ENCODE assay signal across 11 cellular contexts in the genomic region with DNA sequence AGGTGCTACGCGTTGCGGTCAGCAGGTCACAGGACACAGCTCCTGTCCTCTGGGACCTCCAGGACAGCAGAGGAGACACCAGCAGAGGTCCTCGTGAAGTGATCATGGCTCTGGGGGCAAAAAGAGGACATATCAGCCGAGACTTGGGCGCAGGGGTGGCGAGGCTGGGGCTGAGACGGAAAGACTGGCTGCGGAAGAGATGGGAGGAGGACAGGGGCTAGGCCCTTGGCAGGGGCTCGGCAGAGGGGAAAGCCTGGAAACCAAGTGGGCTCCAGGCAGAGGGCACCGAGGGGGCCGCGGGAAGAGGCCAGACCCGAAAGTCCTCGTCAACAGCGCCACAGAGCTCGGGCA. TPM values are rescaled to one million over a fixed set of nuclear protein-coding genes. Genes with fewer than 3 reads are reported as not detected.
A peak's percentile ranks its signal among the peaks of the same experiment; 100 is the strongest.
DNase-seq lines count a peak whose midpoint lies in the region; ATAC-seq and TF ChIP-seq lines count a peak whose summit lies in the region.
"Had no signal": no experiment of that assay in that cellular context is flagged by ENCODE, and none has a peak within 500 bp of the region (broad histone marks: within the 10 kb centered on the region; RNA-seq: fewer than 3 reads in every experiment).

No MANE protein-coding gene starts in this region.

- ATAC-seq in activated naive CD8-positive, alpha-beta T cell treated with anti-CD3 and anti-CD28 coated beads, Interleukin-2, amount 10 ng/mL, durations not matched to agents 7 days and 5 days (ENCODE audit: low read depth): no peak
- no peak for ATAC-seq in central memory CD8-positive, alpha-beta T cell (replicated peaks; ENCODE audit: extremely low read depth, poor library complexity, severe bottlenecking)
- ATAC-seq in naive thymus-derived CD4-positive, alpha-beta T cell: no peak
- ATAC-seq in activated T-helper 17 cell treated with anti-CD3 and anti-CD28 coated beads, Interleukin-2, amount 50 U/mL, for 72 hours (replicated peaks): no peak
- ATAC-seq in effector memory CD8-positive, alpha-beta T cell (replicated peaks): no peak

- CTCF ChIA-PET in naive thymus-derived CD4-positive, alpha-beta T cell (lab: Charles Lee): no interaction called here

- peaks cover 53% of the 10 kb centered on the region for H3K27me3 Mint-ChIP-seq in activated naive CD8-positive, alpha-beta T cell treated with anti-CD3 and anti-CD28 coated beads, Interleukin-2, amount 10 ng/mL, durations not matched to agents 7 days and 5 days
- H3K27me3 Mint-ChIP-seq in activated naive CD8-positive, alpha-beta T cell treated with anti-CD3 and anti-CD28 coated beads for 36 hours: peaks cover 74% of the 10 kb centered on the region
- peaks cover 84% of the 10 kb centered on the region for H3K27me3 Mint-ChIP-seq in central memory CD8-positive, alpha-beta T cell
- H3K27me3 Mint-ChIP-seq in naive thymus-derived CD4-positive, alpha-beta T cell: peaks cover 60 to 82% (median 71%) of the 10 kb centered on the region in 5 donors
- peaks cover 39% of the 10 kb centered on the region for H3K27me3 Mint-ChIP-seq in type B pancreatic cell
- H3K27me3 Mint-ChIP-seq in activated T-helper 17 cell treated with anti-CD3 and anti-CD28 coated beads, Interleukin-2, amount 50 U/mL, for 72 hours: peaks cover 53% of the 10 kb centered on the region
- peaks cover 66 to 86% of the 10 kb centered on the region in 2 donors for H3K27me3 Mint-ChIP-seq in effector memory CD8-positive, alpha-beta T cell

- no peaks in the 10 kb centered on the region for H3K9me3 Mint-ChIP-seq in activated naive CD8-positive, alpha-beta T cell treated with anti-CD3 and anti-CD28 coated beads, Interleukin-2, amount 10 ng/mL, durations not matched to agents 7 days and 5 days
- no peaks in the 10 kb centered on the region for H3K9me3 Mint-ChIP-seq in activated naive CD8-positive, alpha-beta T cell treated with anti-CD3 and anti-CD28 coated beads for 36 hours
- H3K9me3 Mint-ChIP-seq in central memory CD8-positive, alpha-beta T cell: no peaks in the 10 kb centered on the region
- H3K9me3 Mint-ChIP-seq in naive thymus-derived CD4-positive, alpha-beta T cell: peaks cover 0 to 2% (median 0%) of the 10 kb centered on the region in 11 donors
- H3K9me3 Mint-ChIP-seq in type B pancreatic cell: no peaks in the 10 kb centered on the region
- no peaks in the 10 kb centered on the region for H3K9me3 Mint-ChIP-seq in activated T-helper 17 cell treated with anti-CD3 and anti-CD28 coated beads, Interleukin-2, amount 50 U/mL, for 72 hours
- no peaks in the 10 kb centered on the region for H3K9me3 Mint-ChIP-seq in effector memory CD8-positive, alpha-beta T cell

- H3K9me3 ChIP-seq in naive thymus-derived CD4-positive, alpha-beta T cell (ENCODE audit: control insufficient read depth in 2 of 3, low read length in 3 of 3): no peaks in the 10 kb centered on the region

- H3K27ac Mint-ChIP-seq in activated naive CD8-positive, alpha-beta T cell treated with anti-CD3 and anti-CD28 coated beads, Interleukin-2, amount 10 ng/mL, durations not matched to agents 7 days and 5 days: no peak overlapping the region
- H3K27ac Mint-ChIP-seq in activated naive CD8-positive, alpha-beta T cell treated with anti-CD3 and anti-CD28 coated beads for 36 hours: no peak overlapping the region
- H3K27ac Mint-ChIP-seq in central memory CD8-positive, alpha-beta T cell (ENCODE audit: low read depth): no peak overlapping the region
- H3K27ac Mint-ChIP-seq in naive thymus-derived CD4-positive, alpha-beta T cell: no peak overlapping the region
- H3K27ac Mint-ChIP-seq in type B pancreatic cell: peak overlapping the region; percentile 82
- no peak overlapping the region for H3K27ac Mint-ChIP-seq in activated T-helper 17 cell treated with anti-CD3 and anti-CD28 coated beads, Interleukin-2, amount 50 U/mL, for 72 hours
- no peak overlapping the region for H3K27ac Mint-ChIP-seq in effector memory CD8-positive, alpha-beta T cell

- TF ChIP-seq CTCF in type B pancreatic cell (conservative IDR thresholded peaks at IDR 0.05): no peak

- H3K27ac ChIP-seq in naive thymus-derived CD4-positive, alpha-beta T cell (ENCODE audit: low read depth, low read length): no peak overlapping the region

- POLR2A ChIA-PET in activated naive CD8-positive, alpha-beta T cell treated with anti-CD3 and anti-CD28 coated beads, Interleukin-2, amount 10 ng/mL, durations not matched to agents 7 days and 5 days (lab: Charles Lee): no interaction called here
- POLR2A ChIA-PET in naive thymus-derived CD4-positive, alpha-beta T cell (lab: Charles Lee): no interaction called here

- H3K36me3 Mint-ChIP-seq in activated naive CD8-positive, alpha-beta T cell treated with anti-CD3 and anti-CD28 coated beads, Interleukin-2, amount 10 ng/mL, durations not matched to agents 7 days and 5 days: no peaks in the 10 kb centered on the region
- no peaks in the 10 kb centered on the region for H3K36me3 Mint-ChIP-seq in activated naive CD8-positive, alpha-beta T cell treated with anti-CD3 and anti-CD28 coated beads for 36 hours
- H3K36me3 Mint-ChIP-seq in central memory CD8-positive, alpha-beta T cell (ENCODE audit: insufficient read depth): no peaks in the 10 kb centered on the region
- no peaks in the 10 kb centered on the region for H3K36me3 Mint-ChIP-seq in naive thymus-derived CD4-positive, alpha-beta T cell
- H3K36me3 Mint-ChIP-seq in type B pancreatic cell: no peaks in the 10 kb centered on the region
- H3K36me3 Mint-ChIP-seq in activated T-helper 17 cell treated with anti-CD3 and anti-CD28 coated beads, Interleukin-2, amount 50 U/mL, for 72 hours (ENCODE audit: low read depth): no peaks in the 10 kb centered on the region
- H3K36me3 Mint-ChIP-seq in effector memory CD8-positive, alpha-beta T cell (ENCODE audit: insufficient read depth): no peaks in the 10 kb centered on the region

- no peaks in the 10 kb centered on the region for H3K4me1 ChIP-seq in naive thymus-derived CD4-positive, alpha-beta T cell (ENCODE audit: control insufficient read depth in 2 of 2, insufficient read depth in 2 of 2, low read length in 2 of 2)

- no peak for DNase-seq in activated naive CD8-positive, alpha-beta T cell treated with anti-CD3 and anti-CD28 coated beads, Interleukin-2, amount 10 ng/mL, durations not matched to agents 7 days and 5 days
- no peak for DNase-seq in activated naive CD8-positive, alpha-beta T cell treated with anti-CD3 and anti-CD28 coated beads for 36 hours
- no peak for DNase-seq in central memory CD8-positive, alpha-beta T cell (ENCODE audit: low spot score in 2 of 2)
- DNase-seq in naive thymus-derived CD4-positive, alpha-beta T cell: no peak
- DNase-seq in type B pancreatic cell (ENCODE audit: extremely low spot score, unreplicated experiment): no peak
- DNase-seq in OCI-M2 (lab: John Stamatoyannopoulos, UW; ENCODE audit: unreplicated experiment): no peak
- no peak for DNase-seq in effector memory CD8-positive, alpha-beta T cell
- DNase-seq: activated T-cell treated with anti-CD3 and anti-CD28 coated beads for 4 hours had no signal

- intact Hi-C loops in naive thymus-derived CD4-positive, alpha-beta T cell (cut with micrococcal nuclease): loop anchor here (1.0 to 5.0 kb wide), 3 partner anchors 143 to 417 kb away; no protein-coding TSS in a partner anchor

- H3K4me3 Mint-ChIP-seq in activated naive CD8-positive, alpha-beta T cell treated with anti-CD3 and anti-CD28 coated beads, Interleukin-2, amount 10 ng/mL, durations not matched to agents 7 days and 5 days: peak overlapping the region; percentile 26
- H3K4me3 Mint-ChIP-seq in activated naive CD8-positive, alpha-beta T cell treated with anti-CD3 and anti-CD28 coated beads for 36 hours: no peak overlapping the region
- peak overlapping the region; percentile 8 for H3K4me3 Mint-ChIP-seq in central memory CD8-positive, alpha-beta T cell
- peak overlapping the region in 7 of 10 donors; percentile 16 to 73 (median 38) for H3K4me3 Mint-ChIP-seq in naive thymus-derived CD4-positive, alpha-beta T cell
- H3K4me3 Mint-ChIP-seq in type B pancreatic cell: peak overlapping the region; percentile 82
- no peak overlapping the region for H3K4me3 Mint-ChIP-seq in activated T-helper 17 cell treated with anti-CD3 and anti-CD28 coated beads, Interleukin-2, amount 50 U/mL, for 72 hours
- H3K4me3 Mint-ChIP-seq in effector memory CD8-positive, alpha-beta T cell: peak overlapping the region in 1 of 2 donors; percentile 61

- peaks cover 10% of the 10 kb centered on the region for H3K4me1 Mint-ChIP-seq in activated naive CD8-positive, alpha-beta T cell treated with anti-CD3 and anti-CD28 coated beads, Interleukin-2, amount 10 ng/mL, durations not matched to agents 7 days and 5 days
- H3K4me1 Mint-ChIP-seq in activated naive CD8-positive, alpha-beta T cell treated with anti-CD3 and anti-CD28 coated beads for 36 hours: peaks cover 6% of the 10 kb centered on the region
- no peaks in the 10 kb centered on the region for H3K4me1 Mint-ChIP-seq in central memory CD8-positive, alpha-beta T cell
- H3K4me1 Mint-ChIP-seq in naive thymus-derived CD4-positive, alpha-beta T cell: peaks cover 0 to 9% (median 5%) of the 10 kb centered on the region in 7 donors
- H3K4me1 Mint-ChIP-seq in type B pancreatic cell (ENCODE audit: unreplicated experiment): no peaks in the 10 kb centered on the region
- no peaks in the 10 kb centered on the region for H3K4me1 Mint-ChIP-seq in activated T-helper 17 cell treated with anti-CD3 and anti-CD28 coated beads, Interleukin-2, amount 50 U/mL, for 72 hours
- H3K4me1 Mint-ChIP-seq in effector memory CD8-positive, alpha-beta T cell (ENCODE audit: low read depth in 2 of 2): peaks cover 4 to 5% of the 10 kb centered on the region in 2 donors

- H3K27me3 ChIP-seq in naive thymus-derived CD4-positive, alpha-beta T cell (ENCODE audit: control insufficient read depth in 2 of 2, insufficient read depth in 2 of 2, low read length in 2 of 2): no peaks in the 10 kb centered on the region

- H3K36me3 ChIP-seq in naive thymus-derived CD4-positive, alpha-beta T cell (ENCODE audit: control insufficient read depth in 2 of 3, insufficient read depth in 3 of 3, low read length in 3 of 3): no peaks in the 10 kb centered on the region

- H3K4me3 ChIP-seq in naive thymus-derived CD4-positive, alpha-beta T cell (ENCODE audit: low read length): no peak overlapping the region

RNA-seq across cellular contexts. Expression of a gene that starts 4.9 kb away (rescaled TPM):
- not detected for total RNA-seq in activated naive CD8-positive, alpha-beta T cell treated with anti-CD3 and anti-CD28 coated beads, Interleukin-2, amount 10 ng/mL, durations not matched to agents 7 days and 5 days
- not detected for total RNA-seq in activated naive CD8-positive, alpha-beta T cell treated with anti-CD3 and anti-CD28 coated beads for 36 hours
- total RNA-seq in naive thymus-derived CD4-positive, alpha-beta T cell: not detected
- polyA plus RNA-seq in naive thymus-derived CD4-positive, alpha-beta T cell: not detected
- 4.3 TPM in 1 of 2 replicates, not detected in the other for total RNA-seq in type B pancreatic cell (ENCODE audit: low replicate concordance)
- not detected for total RNA-seq in activated T-helper 17 cell treated with anti-CD3 and anti-CD28 coated beads, Interleukin-2, amount 50 U/mL, for 72 hours
- total RNA-seq: fibroblast of villous mesenchyme, lower leg skin had no signal

RNA-seq across cellular contexts. Expression of a gene that starts 32.6 kb away (rescaled TPM):
- under 1 TPM; 0.11 to 0.22 TPM for total RNA-seq in activated naive CD8-positive, alpha-beta T cell treated with anti-CD3 and anti-CD28 coated beads, Interleukin-2, amount 10 ng/mL, durations not matched to agents 7 days and 5 days
- total RNA-seq in activated naive CD8-positive, alpha-beta T cell treated with anti-CD3 and anti-CD28 coated beads for 36 hours: under 1 TPM; 0.41 to 0.42 TPM
- total RNA-seq in naive thymus-derived CD4-positive, alpha-beta T cell: under 1 TPM in 2 of 5 experiments, not detected in 3; 0.57 to 0.81 TPM
- polyA plus RNA-seq in naive thymus-derived CD4-positive, alpha-beta T cell: not detected
- total RNA-seq in type B pancreatic cell (ENCODE audit: low replicate concordance): 2.4 and 7.9 TPM in 2 replicates
- under 1 TPM in 1 of 2 donors, not detected in 1; 0.16 TPM for total RNA-seq in activated T-helper 17 cell treated with anti-CD3 and anti-CD28 coated beads, Interleukin-2, amount 50 U/mL, for 72 hours

Comparison
In these comparisons a context has a peak if more than half of its experiments do, and no peak if none do; other contexts are left out.
1. H3K4me3 Mint-ChIP-seq: peak in activated naive CD8-positive, alpha-beta T cell treated with anti-CD3 and anti-CD28 coated beads, Interleukin-2, amount 10 ng/mL, durations not matched to agents 7 days and 5 days (single experiment), central memory CD8-positive, alpha-beta T cell (single experiment), naive thymus-derived CD4-positive, alpha-beta T cell (7 of 10) and type B pancreatic cell (single experiment); none in activated naive CD8-positive, alpha-beta T cell treated with anti-CD3 and anti-CD28 coated beads for 36 hours (single experiment) and activated T-helper 17 cell treated with anti-CD3 and anti-CD28 coated beads, Interleukin-2, amount 50 U/mL, for 72 hours (single experiment).